Comparison of ENCODE assay signal across 8 cellular contexts in the genomic region with DNA sequence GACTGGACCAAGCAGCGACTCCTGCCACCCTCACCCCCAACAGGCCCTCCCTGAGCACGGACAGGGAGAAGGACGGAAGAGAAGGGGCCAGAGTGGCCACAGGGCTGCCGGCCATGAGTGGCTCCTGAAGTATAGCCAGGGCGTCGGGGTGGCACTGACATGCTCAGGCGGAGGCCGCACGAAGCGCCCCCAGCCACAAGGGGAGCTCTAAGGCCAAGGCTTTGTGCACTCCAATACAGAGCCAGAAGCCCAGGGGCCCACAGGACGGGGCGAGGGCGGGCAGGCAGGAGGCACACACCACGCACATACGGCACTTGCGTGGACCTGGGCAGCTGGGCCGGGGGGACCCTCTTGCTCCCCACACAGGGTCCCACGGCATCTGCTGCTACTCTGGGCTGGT. TPM values are rescaled to one million over a fixed set of nuclear protein-coding genes. Genes with fewer than 3 reads are reported as not detected.
DNase-seq lines count a peak whose midpoint lies in the region; FAIRE-seq and TF ChIP-seq lines count a peak whose summit lies in the region.

No MANE protein-coding gene starts in this region.

- TF ChIP-seq CTCF in AG09309 (IDR thresholded peaks at IDR 0.05; ENCODE audit: control insufficient read depth, insufficient read depth, low read depth, low read length, missing control alignments), result peak; percentile 28
- peak; percentile 51 for TF ChIP-seq CTCF in GM13977 (IDR thresholded peaks at IDR 0.05; ENCODE audit: extremely low read depth, insufficient read depth, missing control alignments)
- peak; percentile 37 for TF ChIP-seq CTCF in WI38 (IDR thresholded peaks at IDR 0.05; ENCODE audit: low read depth, low read length)
- peak; percentile 17 for TF ChIP-seq CTCF in kidney (IDR thresholded peaks at IDR 0.05; ENCODE audit: borderline replicate concordance, extremely low read depth, insufficient read depth)

- DNase-seq in AG09309 (ENCODE audit: low read depth) (no peak), GM13977 (ENCODE audit: low spot score) (no peak), kidney (peak; percentile 71), HCEC 1CT (no peak), NCI-H2196 treated with DMSO at 0.1 percent for 48 hours (lab: John Stamatoyannopoulos, UW; ENCODE audit: unreplicated experiment) (no peak), superior temporal gyrus (ENCODE audit: extremely low spot score) (no peak), NCI-H2081 treated with DMSO at 0.1 percent for 48 hours (lab: John Stamatoyannopoulos, UW) (no peak)

- no peak overlapping the region for H3K27ac ChIP-seq in kidney (ENCODE audit: low read depth in 2 of 2, low read length in 2 of 2)

- H3K4me3 ChIP-seq in AG09309 (ENCODE audit: control insufficient read depth, low read depth, low read length) (no peak overlapping the region), WI38 (ENCODE audit: low read depth, low read length) (no peak overlapping the region), kidney (ENCODE audit: low read length in 2 of 2) (no peak overlapping the region)

- intact Hi-C loops in kidney (cut with DNase I), result no loop called here

- FAIRE-seq in kidney (lab: Jason Lieb, UNC), result no peak

- in situ Hi-C loops in GM13977 (cut with MboI; ENCODE audit: low pct_unique_long_range_greater_than_20kb, low sequenced_read_pairs, unreplicated experiment), result loop anchor here (25.0 kb wide), 1 partner anchor 739 kb away; the partner anchor contains the start of gene CYP4F3

- H3K9me3 ChIP-seq in kidney (ENCODE audit: control insufficient read depth in 1 of 2, low read length in 2 of 2), result no peaks in the 10 kb centered on the region

- no peak overlapping the region for H3K9ac ChIP-seq in kidney (ENCODE audit: low read length in 2 of 2)

- peaks cover 27 to 31% of the 10 kb centered on the region in 2 donors for H3K4me1 ChIP-seq in kidney (ENCODE audit: control insufficient read depth in 1 of 2, insufficient read depth in 1 of 2, low read depth in 1 of 2, low read length in 2 of 2)

- peaks cover 14 to 27% of the 10 kb centered on the region in 2 donors for H3K36me3 ChIP-seq in kidney (ENCODE audit: control insufficient read depth in 1 of 2, insufficient read depth in 2 of 2, low read length in 2 of 2)

RNA-seq across cellular contexts. Expression of gene KLF2, which starts 52.0 kb away (rescaled TPM):
- 131 TPM for total RNA-seq in kidney
- 114 TPM for polyA plus RNA-seq in kidney (ENCODE audit: insufficient read depth, low read depth, low replicate concordance)
